In genomic region chr12:4220489-4220888, GRCh38 we compare ENCODE assay signal across 13 cellular contexts. TPM values are rescaled to one million over a fixed set of nuclear protein-coding genes. Genes with fewer than 3 reads are reported as not detected.
DNase-seq lines count a peak whose midpoint lies in the region; ATAC-seq and TF ChIP-seq lines count a peak whose summit lies in the region.
"Had no signal": no experiment of that assay in that cellular context is flagged by ENCODE, and none has a peak within 500 bp of the region (broad histone marks: within the 10 kb centered on the region; RNA-seq: fewer than 3 reads in every experiment).

No MANE protein-coding gene starts in this region.

- no peak overlapping the region for H3K4me2 ChIP-seq in neural progenitor cell
- H3K4me2 ChIP-seq: BLaER1 had no signal

- H4K20me1 ChIP-seq in neural progenitor cell (ENCODE audit: low read depth), result no peaks in the 10 kb centered on the region
- H4K20me1 ChIP-seq: BLaER1 had no signal

- TF ChIP-seq CTCF in right atrium auricular region (IDR thresholded peaks at IDR 0.05), result no peak
- no peak for TF ChIP-seq CTCF in heart right ventricle (IDR thresholded peaks at IDR 0.05)
- TF ChIP-seq CTCF in neural progenitor cell (IDR thresholded peaks at IDR 0.05), result no peak
- TF ChIP-seq CTCF in type B pancreatic cell (conservative IDR thresholded peaks at IDR 0.05), result no peak

- DNase-seq in right atrium auricular region (ENCODE audit: low spot score), result peak; percentile 30
- DNase-seq in heart right ventricle, result no peak
- DNase-seq in neural progenitor cell (ENCODE audit: low spot score), result no peak
- peak; percentile 27 for DNase-seq in type B pancreatic cell (ENCODE audit: extremely low spot score, unreplicated experiment)
- no peak for DNase-seq in HuH-7.5 (ENCODE audit: low spot score)
- DNase-seq: 8988T, AML-193, DMS53 had no signal

- H3K4me1 Mint-ChIP-seq in neural progenitor cell (no peaks in the 10 kb centered on the region), type B pancreatic cell (ENCODE audit: unreplicated experiment) (peaks cover 4% of the 10 kb centered on the region)

- H3K9me3 ChIP-seq in right atrium auricular region (peaks cover 0 to 7% of the 10 kb centered on the region in 2 donors), heart right ventricle (peaks cover 0 to 12% (median 2%) of the 10 kb centered on the region in 11 donors), neural progenitor cell (ENCODE audit: low read depth) (peaks cover 6% of the 10 kb centered on the region)

- no peaks in the 10 kb centered on the region for H3F3A ChIP-seq in neural progenitor cell (ENCODE audit: low read depth)

- H3K27ac Mint-ChIP-seq in neural progenitor cell, result no peak overlapping the region
- H3K27ac Mint-ChIP-seq in type B pancreatic cell, result no peak overlapping the region

- H3K4me1 ChIP-seq in right atrium auricular region, result no peaks in the 10 kb centered on the region
- H3K4me1 ChIP-seq in heart right ventricle, result peaks cover 0 to 37% (median 0%) of the 10 kb centered on the region in 9 donors
- H3K4me1 ChIP-seq in neural progenitor cell, result no peaks in the 10 kb centered on the region

- 70 to 75% methylated on average over 4 of the region's 4 CpGs for WGBS in heart right ventricle, 2 donors

- H3K27me3 ChIP-seq in right atrium auricular region (no peaks in the 10 kb centered on the region), heart right ventricle (peaks cover 0 to 15% (median 9%) of the 10 kb centered on the region in 7 donors), neural progenitor cell (no peaks in the 10 kb centered on the region)
- H3K27me3 ChIP-seq: BLaER1 had no signal

- no peaks in the 10 kb centered on the region for H3K79me2 ChIP-seq in neural progenitor cell (ENCODE audit: low read depth)

- H3K4me3 Mint-ChIP-seq in neural progenitor cell (no peak overlapping the region), type B pancreatic cell (no peak overlapping the region)

- H2AFZ ChIP-seq in neural progenitor cell (replicated peaks), result peak overlapping the region; percentile 59

- H3K4me3 ChIP-seq in right atrium auricular region (no peak overlapping the region), heart right ventricle (no peak overlapping the region), neural progenitor cell (no peak overlapping the region)
- H3K4me3 ChIP-seq: BLaER1, GM12878 had no signal

- no peaks in the 10 kb centered on the region for H3K27me3 Mint-ChIP-seq in neural progenitor cell (ENCODE audit: insufficient read depth, low read depth)
- peaks cover 25% of the 10 kb centered on the region for H3K27me3 Mint-ChIP-seq in type B pancreatic cell

- H3K9ac ChIP-seq in neural progenitor cell, result no peak overlapping the region
- H3K9ac ChIP-seq: BLaER1 had no signal

- peaks cover 8% of the 10 kb centered on the region for H3K9me3 Mint-ChIP-seq in neural progenitor cell
- H3K9me3 Mint-ChIP-seq in type B pancreatic cell, result peaks cover 5% of the 10 kb centered on the region

- intact Hi-C loops in heart right ventricle (cut with DNase I), result no loop called here

- H3K36me3 ChIP-seq in right atrium auricular region, result no peaks in the 10 kb centered on the region
- H3K36me3 ChIP-seq in heart right ventricle, result no peaks in the 10 kb centered on the region
- H3K36me3 ChIP-seq in neural progenitor cell, result no peaks in the 10 kb centered on the region
- H3K36me3 ChIP-seq: BLaER1 had no signal

- ATAC-seq in heart right ventricle (no peak), HG03025 (IDR thresholded peaks at IDR 0.05; ENCODE audit: low FRiP score, unreplicated experiment) (no peak), HG02852 (IDR thresholded peaks at IDR 0.05; ENCODE audit: unreplicated experiment) (no peak)
- ATAC-seq: GM12878, HCT116 had no signal

- H3K27ac ChIP-seq in right atrium auricular region (no peak overlapping the region), heart right ventricle (no peak overlapping the region), neural progenitor cell (no peak overlapping the region)
- H3K27ac ChIP-seq: BLaER1 had no signal

- H3K36me3 Mint-ChIP-seq in neural progenitor cell, result no peaks in the 10 kb centered on the region
- peaks cover 4% of the 10 kb centered on the region for H3K36me3 Mint-ChIP-seq in type B pancreatic cell

RNA-seq across cellular contexts. Expression of gene CCND2, which starts 53.1 kb away (rescaled TPM):
- total RNA-seq in right atrium auricular region, result 100 to 1,000 TPM; 151 to 165 TPM
- 100 to 1,000 TPM; 176 to 515 (median 381) TPM for total RNA-seq in heart right ventricle
- 10 to 100 TPM; 27.5 to 28.4 TPM for polyA plus RNA-seq in heart right ventricle
- 95.8 and 103 TPM in 2 replicates for total RNA-seq in neural progenitor cell (ENCODE audit: low replicate concordance)
- 261 and 278 TPM in 2 replicates for total RNA-seq in type B pancreatic cell (ENCODE audit: low replicate concordance)

Comparison
In these comparisons a context has a peak if more than half of its experiments do, and no peak if none do; other contexts are left out.
1. DNase-seq: peak in right atrium auricular region (single experiment) and type B pancreatic cell (single experiment); none in heart right ventricle (0 of 2), neural progenitor cell (single experiment) and HuH-7.5 (single experiment).